In genomic region chr10:878895-879294, GRCh38 we compare ENCODE assay signal across 1 cellular context.
TF ChIP-seq lines count a peak whose summit lies in the region.

No MANE protein-coding gene starts in this region.

TF ChIP-seq in HepG2, 621 proteins besides CTCF, POLR2A, EP300 and RAD21 (continued from another document):
- TF ChIP-seq PLSCR1 (CRISPR knock-in tag; IDR thresholded peaks at IDR 0.05; ENCODE audit: borderline replicate concordance) (no peak), TFE3 (CRISPR knock-in tag; IDR thresholded peaks at IDR 0.05) (no peak)
